ENCODE assay signal across 1 cellular context in genomic region chr4:14908635-14909034, GRCh38.
TF ChIP-seq lines count a peak whose summit lies in the region.

No MANE protein-coding gene starts in this region.

TF ChIP-seq in IMR-90, 13 proteins besides CTCF, POLR2A, EP300 and RAD21:
- TF ChIP-seq SMC3 (IDR thresholded peaks at IDR 0.05; ENCODE audit: low read depth, low read length), result no peak
- TF ChIP-seq NFE2L2 (IDR thresholded peaks at IDR 0.05; ENCODE audit: low read depth, low read length), result no peak
- no peak for TF ChIP-seq FOS (IDR thresholded peaks at IDR 0.05; ENCODE audit: low read depth, low read length)
- no peak for TF ChIP-seq MXI1 (IDR thresholded peaks at IDR 0.05; ENCODE audit: borderline replicate concordance, low read depth, low read length)
- no peak for TF ChIP-seq USF2 (IDR thresholded peaks at IDR 0.05; ENCODE audit: low read depth, low read length)
- TF ChIP-seq RCOR1 (IDR thresholded peaks at IDR 0.05; ENCODE audit: insufficient replicate concordance, low read length), result no peak
- TF ChIP-seq MAFK (IDR thresholded peaks at IDR 0.05; ENCODE audit: low read depth, low read length), result no peak
- no peak for TF ChIP-seq CHD1 (IDR thresholded peaks at IDR 0.05; ENCODE audit: low read depth, low read length)
